Comparison of ENCODE assay signal across 22 cellular contexts in genomic region chr3:137866001-137866400, GRCh38.
DNase-seq lines count a peak whose midpoint lies in the region; ATAC-seq and TF ChIP-seq lines count a peak whose summit lies in the region.
"Had no signal": no experiment of that assay in that cellular context is flagged by ENCODE, and none has a peak within 500 bp of the region (broad histone marks: within the 10 kb centered on the region; RNA-seq: fewer than 3 reads in every experiment).

No MANE protein-coding gene starts in this region.

- H3K14ac ChIP-seq in trophoblast cell (ENCODE audit: low read length): no peak overlapping the region

- H3K4me2 ChIP-seq in trophoblast cell (ENCODE audit: low read length): no peak overlapping the region
- H3K4me2 ChIP-seq: A549; BLaER1 treated with 17β-estradiol and CSF1 and Interleukin-3, amounts not matched to agents 10 nM and 100 nM had no signal

- WGBS in endodermal cell (ENCODE audit: insufficient coverage in 1 of 2, insufficient read length in 1 of 2), 2 experiments: 75 to 95% methylated on average over 1 to 2 of the region's 2 CpGs
- no CpG with 5 or more reads among the region's 2 CpGs for WGBS in trophoblast cell (ENCODE audit: extremely low coverage, insufficient coverage, insufficient read length)

- POLR2A ChIA-PET in CD4-positive, alpha-beta T cell (lab: Charles Lee): no interaction called here

- H3K36me3 ChIP-seq in endodermal cell (ENCODE audit: control insufficient read depth, insufficient read depth, low read length) (no peaks in the 10 kb centered on the region), trophoblast cell (ENCODE audit: control insufficient read depth in 1 of 2, insufficient read depth in 2 of 2, low read length in 2 of 2) (no peaks in the 10 kb centered on the region)
- H3K36me3 ChIP-seq: BLaER1 treated with 17β-estradiol and CSF1 and Interleukin-3, amounts not matched to agents 10 nM and 100 nM had no signal

- H3K27ac Mint-ChIP-seq in activated CD4-positive, alpha-beta T cell treated with anti-CD3 and anti-CD28 coated beads, Interleukin-2, amount 10 ng/mL, durations not matched to agents 24 days and 14 days: no peak overlapping the region
- no peak overlapping the region for H3K27ac Mint-ChIP-seq in endodermal cell
- no peak overlapping the region for H3K27ac Mint-ChIP-seq in CD4-positive, alpha-beta T cell
- H3K27ac Mint-ChIP-seq: B cell; CD4-positive, alpha-beta memory T cell; CD8-positive, alpha-beta memory T cell had no signal

- H3K4ac ChIP-seq in trophoblast cell (ENCODE audit: low read depth, low read length): no peak overlapping the region

- H3K4me1 ChIP-seq in endodermal cell (ENCODE audit: control insufficient read depth, insufficient read depth, low read length): no peaks in the 10 kb centered on the region
- peaks cover 6 to 13% of the 10 kb centered on the region in 2 experiments for H3K4me1 ChIP-seq in trophoblast cell (ENCODE audit: control insufficient read depth in 1 of 2, insufficient read depth in 2 of 2, low read length in 2 of 2)
- H3K4me1 ChIP-seq: A549; BLaER1 treated with 17β-estradiol and CSF1 and Interleukin-3, amounts not matched to agents 10 nM and 100 nM had no signal

- no peak overlapping the region for H3K9ac ChIP-seq in endodermal cell (ENCODE audit: extremely low read depth, low read length, poor library complexity, severe bottlenecking)
- no peak overlapping the region for H3K9ac ChIP-seq in trophoblast cell (ENCODE audit: low read length)
- H3K9ac ChIP-seq: BLaER1 treated with 17β-estradiol and CSF1 and Interleukin-3, amounts not matched to agents 10 nM and 100 nM had no signal

- no peak overlapping the region for H3K23ac ChIP-seq in trophoblast cell (ENCODE audit: low read length)

- H3K4me3 Mint-ChIP-seq in activated CD4-positive, alpha-beta T cell treated with anti-CD3 and anti-CD28 coated beads, Interleukin-2, amount 10 ng/mL, durations not matched to agents 24 days and 14 days: no peak overlapping the region
- H3K4me3 Mint-ChIP-seq in endodermal cell: no peak overlapping the region
- H3K4me3 Mint-ChIP-seq in CD4-positive, alpha-beta T cell: no peak overlapping the region
- H3K4me3 Mint-ChIP-seq: B cell; CD4-positive, alpha-beta memory T cell; CD8-positive, alpha-beta memory T cell had no signal

- intact Hi-C loops in activated CD4-positive, alpha-beta T cell treated with anti-CD3 and anti-CD28 coated beads, Interleukin-2, amount 10 ng/mL, durations not matched to agents 24 days and 14 days (cut with micrococcal nuclease): no loop called here
- intact Hi-C loops in CD4-positive, alpha-beta T cell (cut with DNase I, micrococcal nuclease): no loop called here

- H2AK5ac ChIP-seq in trophoblast cell (ENCODE audit: low read length): no peak overlapping the region

- no peak overlapping the region for H3K27ac ChIP-seq in endodermal cell (ENCODE audit: low read depth, low read length)
- peak overlapping the region; percentile 83 for H3K27ac ChIP-seq in trophoblast cell (ENCODE audit: low read depth, low read length)
- H3K27ac ChIP-seq in CD4-positive, alpha-beta T cell (ENCODE audit: low read depth, low read length): no peak overlapping the region
- H3K27ac ChIP-seq: 22Rv1; A549; BLaER1 treated with 17β-estradiol and CSF1 and Interleukin-3, amounts not matched to agents 10 nM and 100 nM; C4-2B had no signal

- H2BK120ac ChIP-seq in trophoblast cell (ENCODE audit: insufficient read depth, low read length, poor library complexity): no peak overlapping the region

- DNase-seq in activated CD4-positive, alpha-beta T cell treated with anti-CD3 and anti-CD28 coated beads, Interleukin-2, amount 10 ng/mL, durations not matched to agents 24 days and 14 days: peak; percentile 13
- no peak for DNase-seq in activated CD4-positive, alpha-beta T cell treated with anti-CD3 and anti-CD28 coated beads for 48 hours
- DNase-seq in endodermal cell: no peak
- peak; percentile 16 for DNase-seq in left kidney (ENCODE audit: low read depth, low spot score)
- DNase-seq in trophoblast cell: peak; percentile 60 to 90
- DNase-seq in H4 (ENCODE audit: low spot score): no peak
- no peak for DNase-seq in CD4-positive, alpha-beta T cell
- DNase-seq: AML-193; CD4-positive, alpha-beta memory T cell; CD8-positive, alpha-beta memory T cell; COR-L47; DMS 273 treated with DMSO at 0.1 percent for 48 hours; DMS153; DMS53; DMS79 treated with DMSO at 0.1 percent for 48 hours; GF-D8 had no signal

- CTCF ChIA-PET in CD4-positive, alpha-beta T cell (lab: Charles Lee): no interaction called here

- H3K18ac ChIP-seq in trophoblast cell (ENCODE audit: low read length): no peak overlapping the region

- H3K9me3 ChIP-seq in endodermal cell (ENCODE audit: control insufficient read depth, low read length) (peaks cover 36% of the 10 kb centered on the region), trophoblast cell (ENCODE audit: insufficient read depth, low read depth, low read length) (peaks cover 12% of the 10 kb centered on the region)
- peaks cover 7% of the 10 kb centered on the region for H3K9me3 ChIP-seq in CD4-positive, alpha-beta T cell (ENCODE audit: control insufficient read depth, low read length)
- H3K9me3 ChIP-seq: A549 had no signal

- no peaks in the 10 kb centered on the region for H3K27me3 Mint-ChIP-seq in activated CD4-positive, alpha-beta T cell treated with anti-CD3 and anti-CD28 coated beads, Interleukin-2, amount 10 ng/mL, durations not matched to agents 24 days and 14 days
- peaks cover 2% of the 10 kb centered on the region for H3K27me3 Mint-ChIP-seq in endodermal cell (ENCODE audit: insufficient read depth)
- no peaks in the 10 kb centered on the region for H3K27me3 Mint-ChIP-seq in CD4-positive, alpha-beta T cell
- H3K27me3 Mint-ChIP-seq: CD4-positive, alpha-beta memory T cell had no signal

- no peak overlapping the region for H4K12ac ChIP-seq in trophoblast cell (ENCODE audit: low read depth, low read length)

- H4K91ac ChIP-seq in trophoblast cell (ENCODE audit: low read depth, low read length): no peak overlapping the region

- no peak overlapping the region for H2BK12ac ChIP-seq in trophoblast cell (ENCODE audit: low read length)

- H3K27me3 ChIP-seq in endodermal cell (ENCODE audit: control insufficient read depth, insufficient read depth, low read length, poor library complexity, severe bottlenecking) (no peaks in the 10 kb centered on the region), trophoblast cell (ENCODE audit: insufficient read depth, low read length) (no peaks in the 10 kb centered on the region)
- no peaks in the 10 kb centered on the region for H3K27me3 ChIP-seq in CD4-positive, alpha-beta T cell (ENCODE audit: control insufficient read depth, insufficient read depth, low read length)
- H3K27me3 ChIP-seq: BLaER1 treated with 17β-estradiol and CSF1 and Interleukin-3, amounts not matched to agents 10 nM and 100 nM had no signal

- H3K4me1 Mint-ChIP-seq in activated CD4-positive, alpha-beta T cell treated with anti-CD3 and anti-CD28 coated beads, Interleukin-2, amount 10 ng/mL, durations not matched to agents 24 days and 14 days: no peaks in the 10 kb centered on the region
- H3K4me1 Mint-ChIP-seq in endodermal cell: peaks cover 19% of the 10 kb centered on the region
- H3K4me1 Mint-ChIP-seq in CD4-positive, alpha-beta T cell (ENCODE audit: low read depth): no peaks in the 10 kb centered on the region
- H3K4me1 Mint-ChIP-seq: B cell; CD4-positive, alpha-beta memory T cell; CD8-positive, alpha-beta memory T cell had no signal

- H3K36me3 Mint-ChIP-seq in activated CD4-positive, alpha-beta T cell treated with anti-CD3 and anti-CD28 coated beads, Interleukin-2, amount 10 ng/mL, durations not matched to agents 24 days and 14 days (ENCODE audit: low read depth): no peaks in the 10 kb centered on the region
- H3K36me3 Mint-ChIP-seq in endodermal cell (ENCODE audit: low read depth): peaks cover 3% of the 10 kb centered on the region
- no peaks in the 10 kb centered on the region for H3K36me3 Mint-ChIP-seq in CD4-positive, alpha-beta T cell (ENCODE audit: low read depth)
- H3K36me3 Mint-ChIP-seq: CD4-positive, alpha-beta memory T cell had no signal

- H4K8ac ChIP-seq in trophoblast cell (ENCODE audit: low read depth, low read length): no peak overlapping the region

- H3K79me1 ChIP-seq in trophoblast cell (ENCODE audit: low read length): peaks cover 11% of the 10 kb centered on the region

- no peak for ATAC-seq in GM21381 (IDR thresholded peaks at IDR 0.05; ENCODE audit: unreplicated experiment)
- ATAC-seq in CD4-positive, alpha-beta T cell (ENCODE audit: poor library complexity): no peak
- ATAC-seq: A549 had no signal

- H2AFZ ChIP-seq in trophoblast cell (ENCODE audit: insufficient read depth, low read length, poor library complexity): no peak overlapping the region

- peaks cover 5% of the 10 kb centered on the region for H3K9me3 Mint-ChIP-seq in activated CD4-positive, alpha-beta T cell treated with anti-CD3 and anti-CD28 coated beads, Interleukin-2, amount 10 ng/mL, durations not matched to agents 24 days and 14 days
- peaks cover 23% of the 10 kb centered on the region for H3K9me3 Mint-ChIP-seq in endodermal cell
- peaks cover 3% of the 10 kb centered on the region for H3K9me3 Mint-ChIP-seq in CD4-positive, alpha-beta T cell

- no peak for TF ChIP-seq CTCF in endodermal cell (conservative IDR thresholded peaks at IDR 0.05)
- TF ChIP-seq CTCF in CD4-positive, alpha-beta T cell (IDR thresholded peaks at IDR 0.05): no peak

- peak overlapping the region; percentile 4 for H3K4me3 ChIP-seq in endodermal cell (ENCODE audit: low read length)
- H3K4me3 ChIP-seq in trophoblast cell (ENCODE audit: low read depth, low read length): no peak overlapping the region
- H3K4me3 ChIP-seq: A549; BLaER1 treated with 17β-estradiol and CSF1 and Interleukin-3, amounts not matched to agents 10 nM and 100 nM had no signal

- H2BK5ac ChIP-seq in trophoblast cell (ENCODE audit: low read depth, low read length, poor library complexity): no peak overlapping the region

- no peaks in the 10 kb centered on the region for H3K79me2 ChIP-seq in trophoblast cell (ENCODE audit: control insufficient read depth, insufficient read depth, low read length, poor library complexity)

Comparison
In these comparisons a context has a peak if more than half of its experiments do, and no peak if none do; other contexts are left out.
1. DNase-seq: peak in activated CD4-positive, alpha-beta T cell treated with anti-CD3 and anti-CD28 coated beads, Interleukin-2, amount 10 ng/mL, durations not matched to agents 24 days and 14 days (single experiment), left kidney (single experiment) and trophoblast cell (2 of 2); none in activated CD4-positive, alpha-beta T cell treated with anti-CD3 and anti-CD28 coated beads for 48 hours (single experiment), endodermal cell (single experiment), H4 (single experiment) and CD4-positive, alpha-beta T cell (0 of 10).